Comparison of ENCODE assay signal across 17 cellular contexts in genomic region chr15:24858737-24859601, GRCh38.
A peak's percentile ranks its signal among the peaks of the same experiment; 100 is the strongest.
DNase-seq lines count a peak whose midpoint lies in the region; ATAC-seq, FAIRE-seq and TF ChIP-seq lines count a peak whose summit lies in the region.
"Had no signal": no experiment of that assay in that cellular context is flagged by ENCODE, and none has a peak within 500 bp of the region (broad histone marks: within the 10 kb centered on the region; RNA-seq: fewer than 3 reads in every experiment).

No MANE protein-coding gene starts in this region.

- no peak overlapping the region for H3K56ac ChIP-seq in H9 (ENCODE audit: insufficient read length, low read depth, low read length)

- peak overlapping the region in 1 of 2 experiments; percentile 63; a peak in 2 of 5 replicates for H3K4me3 Mint-ChIP-seq in H9
- H3K4me3 Mint-ChIP-seq in astrocyte (ENCODE audit: unreplicated experiment), result peak overlapping the region; percentile 88
- H3K4me3 Mint-ChIP-seq: T-cell had no signal

- no peak overlapping the region for H4K5ac ChIP-seq in H9 (ENCODE audit: insufficient read length, low read depth, low read length)

- H3K4me1 Mint-ChIP-seq in H9, result peaks cover 40 to 45% of the 10 kb centered on the region in 2 experiments
- H3K4me1 Mint-ChIP-seq in astrocyte (ENCODE audit: low read depth, unreplicated experiment), result peaks cover 25% of the 10 kb centered on the region
- H3K4me1 Mint-ChIP-seq: T-cell had no signal

- no peak for TF ChIP-seq POLR2A in erythroblast (IDR thresholded peaks at IDR 0.05; ENCODE audit: low read length)

- H2BK120ac ChIP-seq in H9 (ENCODE audit: low read depth, low read length, poor library complexity, severe bottlenecking) (peak overlapping the region; percentile 91), trophoblast cell (ENCODE audit: insufficient read depth, low read length, poor library complexity) (peak overlapping the region; percentile 94)

- H3K4me1 ChIP-seq in H9 (ENCODE audit: insufficient read depth, low read length) (no peaks in the 10 kb centered on the region), astrocyte (ENCODE audit: insufficient read depth, low read length) (peaks cover 13% of the 10 kb centered on the region), hepatocyte (ENCODE audit: insufficient read depth) (no peaks in the 10 kb centered on the region), trophoblast cell (ENCODE audit: control insufficient read depth in 1 of 2, insufficient read depth in 2 of 2, low read length in 2 of 2) (peaks cover 3 to 6% of the 10 kb centered on the region in 2 experiments)
- H3K4me1 ChIP-seq: BLaER1 had no signal

- H3K9me3 Mint-ChIP-seq in H9 (peaks cover 59 to 68% of the 10 kb centered on the region in 2 experiments), astrocyte (ENCODE audit: unreplicated experiment) (peaks cover 2% of the 10 kb centered on the region)

- H3K36me3 ChIP-seq in astrocyte (ENCODE audit: insufficient read depth, low read length), result no peaks in the 10 kb centered on the region
- H3K36me3 ChIP-seq in hepatocyte (replicated peaks; ENCODE audit: insufficient read depth, low read depth), result no peaks in the 10 kb centered on the region
- H3K36me3 ChIP-seq in trophoblast cell (ENCODE audit: control insufficient read depth in 1 of 2, insufficient read depth in 2 of 2, low read length in 2 of 2), result no peaks in the 10 kb centered on the region
- H3K36me3 ChIP-seq in H7 (replicated peaks; ENCODE audit: control insufficient read depth, insufficient read depth, low read length), result no peaks in the 10 kb centered on the region
- H3K36me3 ChIP-seq: BLaER1 had no signal

- H3K79me2 ChIP-seq in H9 (ENCODE audit: insufficient read depth, low read length), result no peaks in the 10 kb centered on the region
- H3K79me2 ChIP-seq in astrocyte (ENCODE audit: insufficient read depth, low read length), result peaks cover 29% of the 10 kb centered on the region
- no peaks in the 10 kb centered on the region for H3K79me2 ChIP-seq in hepatocyte
- H3K79me2 ChIP-seq in trophoblast cell (ENCODE audit: control insufficient read depth, insufficient read depth, low read length, poor library complexity), result peaks cover 2% of the 10 kb centered on the region

- H3K27ac ChIP-seq in H9 (ENCODE audit: insufficient read length, low read depth, low read length) (peak overlapping the region; percentile 91), astrocyte (ENCODE audit: low read depth, low read length) (peak overlapping the region; percentile 75), hepatocyte (peak overlapping the region; percentile 84), trophoblast cell (ENCODE audit: low read depth, low read length) (peak overlapping the region; percentile 90)
- H3K27ac ChIP-seq: BLaER1 had no signal

- WGBS in H9 (ENCODE audit: extremely low coverage, insufficient read length, low lambda C conversion rate), result no CpG with 5 or more reads among the region's 7 CpGs
- WGBS in hepatocyte (ENCODE audit: low lambda C conversion rate, missing lambda C conversion rate), result 59% methylated on average over 7 of the region's 7 CpGs
- no CpG with 5 or more reads among the region's 7 CpGs for WGBS in trophoblast cell (ENCODE audit: extremely low coverage, insufficient coverage, insufficient read length)

- H4K8ac ChIP-seq in H9 (replicated peaks; ENCODE audit: insufficient read length, low read depth, low read length), result no peak overlapping the region
- peak overlapping the region; percentile 70 for H4K8ac ChIP-seq in trophoblast cell (ENCODE audit: low read depth, low read length)

- no peaks in the 10 kb centered on the region for H3K9me2 ChIP-seq in hepatocyte (replicated peaks; ENCODE audit: insufficient read depth)

- H3K4me3 ChIP-seq in astrocyte (ENCODE audit: insufficient read depth, low read depth, low read length) (peak overlapping the region; percentile 17), hepatocyte (no peak overlapping the region), trophoblast cell (ENCODE audit: low read depth, low read length) (no peak overlapping the region), H7 (ENCODE audit: insufficient read depth, low read depth, low read length) (no peak overlapping the region)
- H3K4me3 ChIP-seq: BLaER1 had no signal

- H4K12ac ChIP-seq in trophoblast cell (ENCODE audit: low read depth, low read length), result no peak overlapping the region

- no peak overlapping the region for H2BK5ac ChIP-seq in H9 (ENCODE audit: insufficient read length, low read length)
- peak overlapping the region; percentile 94 for H2BK5ac ChIP-seq in trophoblast cell (ENCODE audit: low read depth, low read length, poor library complexity)

- H2BK12ac ChIP-seq in H9 (ENCODE audit: insufficient read length, low read depth, low read length), result no peak overlapping the region
- peak overlapping the region; percentile 4 for H2BK12ac ChIP-seq in trophoblast cell (ENCODE audit: low read length)

- H3K4ac ChIP-seq in H9 (ENCODE audit: low read depth, low read length) (no peak overlapping the region; the same call in 1 of the 2 replicates), trophoblast cell (ENCODE audit: low read depth, low read length) (peak overlapping the region; percentile 70)

- TF ChIP-seq CTCF in H9 (conservative IDR thresholded peaks at IDR 0.05) (no peak), astrocyte (IDR thresholded peaks at IDR 0.05; ENCODE audit: insufficient read depth, low read depth, low read length) (no peak), hepatocyte (IDR thresholded peaks at IDR 0.05; ENCODE audit: poor library complexity) (no peak)

- H3K14ac ChIP-seq in H9 (ENCODE audit: insufficient read depth, low read length), result peak overlapping the region; percentile 73; the same call in 1 of the 2 replicates
- H3K14ac ChIP-seq in trophoblast cell (ENCODE audit: low read length), result peak overlapping the region; percentile 68

- no peaks in the 10 kb centered on the region for H3K23me2 ChIP-seq in H9 (ENCODE audit: insufficient read length, low read depth, low read length, poor library complexity, severe bottlenecking)

- H4K20me1 ChIP-seq in H9 (ENCODE audit: control insufficient read depth, insufficient read depth, insufficient read length) (no peaks in the 10 kb centered on the region), astrocyte (ENCODE audit: insufficient read depth, low read length) (peaks cover 7% of the 10 kb centered on the region), hepatocyte (ENCODE audit: insufficient read depth, poor library complexity, severe bottlenecking) (no peaks in the 10 kb centered on the region)
- H4K20me1 ChIP-seq: BLaER1 had no signal

- H3K27ac Mint-ChIP-seq in H9 (peak overlapping the region; percentile 99 to 100 (median 100)), astrocyte (ENCODE audit: unreplicated experiment) (peak overlapping the region; percentile 99)
- H3K27ac Mint-ChIP-seq: T-cell had no signal

- no peak for FAIRE-seq in astrocyte (lab: Jason Lieb, UNC)

- H4K91ac ChIP-seq in H9 (ENCODE audit: insufficient read length, low read depth, low read length) (no peak overlapping the region), trophoblast cell (ENCODE audit: low read depth, low read length) (peak overlapping the region; percentile 88)

- H2AK5ac ChIP-seq in H9 (ENCODE audit: insufficient read length, low read length) (no peak overlapping the region), trophoblast cell (ENCODE audit: low read length) (no peak overlapping the region)

- no peak overlapping the region for H2BK15ac ChIP-seq in H9 (ENCODE audit: low read depth, low read length)

- H3K4me2 ChIP-seq in H9 (ENCODE audit: insufficient read depth, insufficient read length, low read length), result no peak overlapping the region
- peak overlapping the region; percentile 81 for H3K4me2 ChIP-seq in astrocyte (ENCODE audit: low read length)
- peak overlapping the region; percentile 67 for H3K4me2 ChIP-seq in hepatocyte
- H3K4me2 ChIP-seq in trophoblast cell (ENCODE audit: low read length), result no peak overlapping the region
- H3K4me2 ChIP-seq: BLaER1 had no signal

- H3T11ph ChIP-seq in H9 (ENCODE audit: low read length), result peak overlapping the region; percentile 95

- H3K27me3 ChIP-seq in H9 (ENCODE audit: insufficient read depth, low read length) (no peaks in the 10 kb centered on the region), astrocyte (ENCODE audit: insufficient read depth, low read length) (no peaks in the 10 kb centered on the region), hepatocyte (no peaks in the 10 kb centered on the region), trophoblast cell (ENCODE audit: insufficient read depth, low read length) (no peaks in the 10 kb centered on the region), H7 (ENCODE audit: control insufficient read depth, insufficient read depth, low read length) (no peaks in the 10 kb centered on the region)
- H3K27me3 ChIP-seq: BLaER1 had no signal

- H2BK20ac ChIP-seq in H9 (ENCODE audit: low read depth, low read length, poor library complexity, severe bottlenecking), result no peak overlapping the region

- no peak overlapping the region for H3K9ac ChIP-seq in H9 (ENCODE audit: extremely low read depth, insufficient read length, low read length)
- H3K9ac ChIP-seq in astrocyte (ENCODE audit: low read length), result peak overlapping the region; percentile 59
- no peak overlapping the region for H3K9ac ChIP-seq in trophoblast cell (ENCODE audit: low read length)
- H3K9ac ChIP-seq: BLaER1 had no signal

- ATAC-seq in HG03457 (IDR thresholded peaks at IDR 0.05; ENCODE audit: unreplicated experiment), result no peak
- ATAC-seq: esophagus mucosa, T-cell had no signal

- H2AFZ ChIP-seq in H9 (ENCODE audit: low read length) (no peak overlapping the region), astrocyte (ENCODE audit: low read depth, low read length) (no peak overlapping the region), hepatocyte (no peak overlapping the region), trophoblast cell (ENCODE audit: insufficient read depth, low read length, poor library complexity) (no peak overlapping the region)

- DNase-seq in H9, result peak; percentile 76
- peak; percentile 54 for DNase-seq in astrocyte (ENCODE audit: low read depth)
- no peak for DNase-seq in hepatocyte (ENCODE audit: low spot score)
- no peak for DNase-seq in trophoblast cell
- DNase-seq in H7, result no peak
- DNase-seq in erythroblast (lab: John Stamatoyannopoulos, UW), result no peak
- DNase-seq in stimulated activated naive CD4-positive, alpha-beta T cell treated with Interleukin-2 at 50 U/mL for 16 hours (lab: John Stamatoyannopoulos, UW), result no peak
- DNase-seq: activated CD4-positive, CD25-positive, alpha-beta regulatory T cell treated with anti-CD3 and anti-CD28 coated beads, Interleukin-2, amount 50 U/mL, for 72 hours; activated naive CD4-positive, alpha-beta T cell treated with anti-CD3 and anti-CD28 coated beads, Interleukin-2, amount 50 U/mL, for 16 hours; DMS53; midbrain; NCI-H1930; NCI-H526 treated with DMSO at 0.1 percent for 48 hours; T-cell had no signal

- H3K9me3 ChIP-seq in H9 (ENCODE audit: control insufficient read depth, low read depth, low read length) (peaks cover 7% of the 10 kb centered on the region), astrocyte (ENCODE audit: insufficient read depth, low read depth, low read length) (no peaks in the 10 kb centered on the region), hepatocyte (ENCODE audit: low read depth) (no peaks in the 10 kb centered on the region), trophoblast cell (ENCODE audit: insufficient read depth, low read depth, low read length) (no peaks in the 10 kb centered on the region)

- H3K27me3 Mint-ChIP-seq in H9 (ENCODE audit: low read depth), result no peaks in the 10 kb centered on the region
- no peaks in the 10 kb centered on the region for H3K27me3 Mint-ChIP-seq in astrocyte (ENCODE audit: low read depth, unreplicated experiment)

- H3K18ac ChIP-seq in H9 (ENCODE audit: insufficient read length, low read depth, low read length), result peak overlapping the region; percentile 89
- no peak overlapping the region for H3K18ac ChIP-seq in trophoblast cell (ENCODE audit: low read length)

- H3K36me3 Mint-ChIP-seq in H9 (ENCODE audit: insufficient read depth in 1 of 3, low read depth in 3 of 3) (peaks cover 0 to 5% (median 0%) of the 10 kb centered on the region in 3 experiments; a peak in 3 of 7 replicates), astrocyte (ENCODE audit: low read depth, unreplicated experiment) (no peaks in the 10 kb centered on the region)
- H3K36me3 Mint-ChIP-seq: T-cell had no signal

- H3K79me1 ChIP-seq in H9 (ENCODE audit: insufficient read depth, low read depth, low read length, poor library complexity, severe bottlenecking) (no peaks in the 10 kb centered on the region), trophoblast cell (ENCODE audit: low read length) (peaks cover 12% of the 10 kb centered on the region)

- no peak overlapping the region for H3K23ac ChIP-seq in H9 (ENCODE audit: insufficient read length, low read depth, low read length)
- no peak overlapping the region for H3K23ac ChIP-seq in trophoblast cell (ENCODE audit: low read length)

Comparison
In these comparisons a context has a peak if more than half of its experiments do, and no peak if none do; other contexts are left out.
1. DNase-seq: peak in H9 (single experiment) and astrocyte (single experiment); none in hepatocyte (single experiment), trophoblast cell (0 of 2), H7 (single experiment), erythroblast (0 of 2) and stimulated activated naive CD4-positive, alpha-beta T cell treated with Interleukin-2 at 50 U/mL for 16 hours (single experiment).
2. H3K4me2 ChIP-seq: peak in astrocyte (single experiment) and hepatocyte (single experiment); none in H9 (single experiment) and trophoblast cell (single experiment).
3. Peak in every context shown above with its lines, with median percentiles within 50 percentile points of each other: H3K27ac ChIP-seq.